In genomic region chr2:68464651-68465050, GRCh38 we compare ENCODE assay signal across 10 cellular contexts.
"Had no signal": no experiment of that assay in that cellular context is flagged by ENCODE, and none has a peak within 500 bp of the region (broad histone marks: within the 10 kb centered on the region; RNA-seq: fewer than 3 reads in every experiment).

No MANE protein-coding gene starts in this region.

- H3K4me3 Mint-ChIP-seq: activated B cell treated with CpG ODN at 0.5 μM for 24 hours; activated CD4-positive, alpha-beta T cell treated with anti-CD3 and anti-CD28 coated beads, Interleukin-2, amount 10 ng/mL, durations not matched to agents 24 days and 14 days; mesothelial cell of epicardium had no signal

- H3K27ac ChIP-seq: vagina had no signal

- H3K36me3 Mint-ChIP-seq: mesothelial cell of epicardium had no signal

- H3K9me3 Mint-ChIP-seq: activated B cell treated with CpG ODN at 0.5 μM for 24 hours; activated CD4-positive, alpha-beta T cell treated with anti-CD3 and anti-CD28 coated beads, Interleukin-2, amount 10 ng/mL, durations not matched to agents 24 days and 14 days; activated T-cell treated with anti-CD3 and anti-CD28 coated beads, Interleukin-2, amount 50 U/mL, for 72 hours; mesothelial cell of epicardium had no signal

- DNase-seq: activated B cell treated with CpG ODN at 0.5 μM for 24 hours; activated naive CD4-positive, alpha-beta T cell; caudate nucleus; hippocampal formation; posterior cingulate gyrus had no signal

- H3K9me3 ChIP-seq: vagina had no signal

- H3K27ac Mint-ChIP-seq: activated B cell treated with CpG ODN at 0.5 μM for 24 hours; activated CD4-positive, alpha-beta T cell treated with anti-CD3 and anti-CD28 coated beads, Interleukin-2, amount 10 ng/mL, durations not matched to agents 24 days and 14 days; activated T-cell treated with anti-CD3 and anti-CD28 coated beads, Interleukin-2, amount 50 U/mL, for 72 hours; mesothelial cell of epicardium had no signal

- H3K36me3 ChIP-seq: vagina had no signal

- H3K27me3 Mint-ChIP-seq: activated B cell treated with CpG ODN at 0.5 μM for 24 hours; activated CD4-positive, alpha-beta T cell treated with anti-CD3 and anti-CD28 coated beads, Interleukin-2, amount 10 ng/mL, durations not matched to agents 24 days and 14 days had no signal

- H3K27me3 ChIP-seq: vagina had no signal

- H3K4me3 ChIP-seq: skin epidermis, vagina had no signal
